In genomic region chr14:24903337-24903736, GRCh38 we compare ENCODE assay signal across 21 cellular contexts.
DNase-seq lines count a peak whose midpoint lies in the region; ATAC-seq, FAIRE-seq and TF ChIP-seq lines count a peak whose summit lies in the region.
"Had no signal": no experiment of that assay in that cellular context is flagged by ENCODE, and none has a peak within 500 bp of the region (broad histone marks: within the 10 kb centered on the region; RNA-seq: fewer than 3 reads in every experiment).

No MANE protein-coding gene starts in this region.

- H3K27me3 Mint-ChIP-seq in activated T-helper 2 cell treated with anti-CD3 and anti-CD28 coated beads, Interferon-gamma antibody, Interleukin-2, Interleukin-4, amounts not matched to agents 10 μg/mL and 5 μg/mL and 100 μg/mL, durations not matched to agents 14 hours and 24 hours and 36 hours (ENCODE audit: low read depth): peaks cover 3% of the 10 kb centered on the region
- H3K27me3 Mint-ChIP-seq: activated B cell treated with CpG ODN at 0.5 μM for 24 hours had no signal

- H3K27ac Mint-ChIP-seq in activated T-helper 2 cell treated with anti-CD3 and anti-CD28 coated beads, Interferon-gamma antibody, Interleukin-2, Interleukin-4, amounts not matched to agents 10 μg/mL and 5 μg/mL and 100 μg/mL, durations not matched to agents 14 hours and 24 hours and 36 hours: no peak overlapping the region
- H3K27ac Mint-ChIP-seq: activated B cell treated with CpG ODN at 0.5 μM for 24 hours; activated CD8-positive, alpha-beta memory T cell treated with anti-CD3 and anti-CD28 coated beads, Interleukin-2, amount 10 ng/mL, durations not matched to agents 7 days and 5 days; endodermal cell; T-cell had no signal

- H3K36me3 ChIP-seq in gastroesophageal sphincter (no peaks in the 10 kb centered on the region), MG63 (no peaks in the 10 kb centered on the region), psoas muscle (ENCODE audit: insufficient read depth in 1 of 2, low read depth in 1 of 2) (no peaks in the 10 kb centered on the region)
- H3K36me3 ChIP-seq: breast epithelium, suprapubic skin had no signal

- CTCF ChIA-PET in A549 (lab: Yijun Ruan, JAX): no interaction called here

- TF ChIP-seq RAD21 in A549 (conservative IDR thresholded peaks at IDR 0.05 in 1 of 2, IDR thresholded peaks at IDR 0.05 in 1 of 2): no peak

- DNase-seq in A549 (ENCODE audit: low read depth in 1 of 2, low spot score in 1 of 2) (no peak), HS-27A (ENCODE audit: low read depth) (peak; percentile 53), astrocyte of the cerebellum (ENCODE audit: low read depth) (peak; percentile 31), MG63 (no peak), posterior cingulate gyrus (no peak), psoas muscle (no peak)
- no peak for DNase-seq in activated T-helper 2 cell treated with anti-CD3 and anti-CD28 coated beads, Interferon-gamma antibody, Interleukin-2, Interleukin-4, amounts not matched to agents 10 μg/mL and 5 μg/mL and 100 μg/mL, durations not matched to agents 14 hours and 24 hours and 36 hours (ENCODE audit: low spot score)
- DNase-seq: activated B cell treated with CpG ODN at 0.5 μM for 24 hours; activated CD8-positive, alpha-beta memory T cell treated with anti-CD3 and anti-CD28 coated beads, Interleukin-2, amount 10 ng/mL, durations not matched to agents 7 days and 5 days; activated naive CD4-positive, alpha-beta T cell treated with Interleukin-2 at 50 U/mL for 16 hours; Calu3; endodermal cell; hippocampal formation; MV-4-11; NCI-H526 treated with DMSO at 0.1 percent for 48 hours; PC-9; T-cell had no signal

- no peaks in the 10 kb centered on the region for H3K27me3 ChIP-seq in gastroesophageal sphincter
- no peaks in the 10 kb centered on the region for H3K27me3 ChIP-seq in MG63
- H3K27me3 ChIP-seq in psoas muscle (ENCODE audit: insufficient read depth in 3 of 3, low read length in 2 of 3): no peaks in the 10 kb centered on the region
- H3K27me3 ChIP-seq: breast epithelium, suprapubic skin had no signal

- no peak for TF ChIP-seq CTCF in A549 (IDR thresholded peaks at IDR 0.05)
- no peak for TF ChIP-seq CTCF in astrocyte of the cerebellum (IDR thresholded peaks at IDR 0.05; ENCODE audit: low read depth, low read length, missing control alignments)
- TF ChIP-seq CTCF in gastroesophageal sphincter (IDR thresholded peaks at IDR 0.05): no peak
- TF ChIP-seq CTCF in psoas muscle (IDR thresholded peaks at IDR 0.05): no peak

- no peak for TF ChIP-seq POLR2A in A549 (IDR thresholded peaks at IDR 0.05; ENCODE audit: low read length)
- TF ChIP-seq POLR2A in gastroesophageal sphincter (IDR thresholded peaks at IDR 0.05): no peak

- no peak overlapping the region; the same call in 2 of the 3 replicates for H3K4me2 ChIP-seq in A549
- H3K4me2 ChIP-seq: PC-9 had no signal

- POLR2A ChIA-PET in A549 (lab: Yijun Ruan, JAX): no interaction called here

- no peaks in the 10 kb centered on the region for H3K4me1 Mint-ChIP-seq in activated T-helper 2 cell treated with anti-CD3 and anti-CD28 coated beads, Interferon-gamma antibody, Interleukin-2, Interleukin-4, amounts not matched to agents 10 μg/mL and 5 μg/mL and 100 μg/mL, durations not matched to agents 14 hours and 24 hours and 36 hours (ENCODE audit: low read depth)
- H3K4me1 Mint-ChIP-seq: activated B cell treated with CpG ODN at 0.5 μM for 24 hours; activated CD8-positive, alpha-beta memory T cell treated with anti-CD3 and anti-CD28 coated beads, Interleukin-2, amount 10 ng/mL, durations not matched to agents 7 days and 5 days; T-cell had no signal

- no peaks in the 10 kb centered on the region for H3K9me3 Mint-ChIP-seq in activated T-helper 2 cell treated with anti-CD3 and anti-CD28 coated beads, Interferon-gamma antibody, Interleukin-2, Interleukin-4, amounts not matched to agents 10 μg/mL and 5 μg/mL and 100 μg/mL, durations not matched to agents 14 hours and 24 hours and 36 hours
- H3K9me3 Mint-ChIP-seq: activated B cell treated with CpG ODN at 0.5 μM for 24 hours, endodermal cell, T-cell had no signal

- FAIRE-seq in A549 (lab: Jason Lieb, UNC): no peak
- FAIRE-seq: GM19239 had no signal

- in situ Hi-C loops in astrocyte of the cerebellum (cut with HindIII; ENCODE audit: low sequenced_read_pairs): no loop called here

- H3K4me3 Mint-ChIP-seq in activated T-helper 2 cell treated with anti-CD3 and anti-CD28 coated beads, Interferon-gamma antibody, Interleukin-2, Interleukin-4, amounts not matched to agents 10 μg/mL and 5 μg/mL and 100 μg/mL, durations not matched to agents 14 hours and 24 hours and 36 hours (ENCODE audit: low read depth): no peak overlapping the region
- H3K4me3 Mint-ChIP-seq: activated B cell treated with CpG ODN at 0.5 μM for 24 hours; activated CD8-positive, alpha-beta memory T cell treated with anti-CD3 and anti-CD28 coated beads, Interleukin-2, amount 10 ng/mL, durations not matched to agents 7 days and 5 days; endodermal cell; T-cell had no signal

- H3K9me3 ChIP-seq in A549: no peaks in the 10 kb centered on the region
- H3K9me3 ChIP-seq in gastroesophageal sphincter: no peaks in the 10 kb centered on the region
- no peaks in the 10 kb centered on the region for H3K9me3 ChIP-seq in MG63
- no peaks in the 10 kb centered on the region for H3K9me3 ChIP-seq in psoas muscle
- H3K9me3 ChIP-seq: breast epithelium, suprapubic skin had no signal

- H3K4me3 ChIP-seq in A549 (no peak overlapping the region), astrocyte of the cerebellum (ENCODE audit: low read depth, low read length) (no peak overlapping the region), gastroesophageal sphincter (no peak overlapping the region), MG63 (no peak overlapping the region), psoas muscle (no peak overlapping the region)
- H3K4me3 ChIP-seq: breast epithelium, PC-9, suprapubic skin had no signal

- TF ChIP-seq EP300 in A549 (IDR thresholded peaks at IDR 0.05) (no peak), gastroesophageal sphincter (IDR thresholded peaks at IDR 0.05) (no peak)

- H3K4me1 ChIP-seq in A549 (0 out of 3 replicates have a peak, but pooled peaks cover 3% of the 10 kb centered on the region), gastroesophageal sphincter (peaks cover 0 to 13% (median 4%) of the 10 kb centered on the region in 3 donors), psoas muscle (no peaks in the 10 kb centered on the region)
- H3K4me1 ChIP-seq: breast epithelium had no signal

- no peaks in the 10 kb centered on the region for H3K36me3 Mint-ChIP-seq in activated T-helper 2 cell treated with anti-CD3 and anti-CD28 coated beads, Interferon-gamma antibody, Interleukin-2, Interleukin-4, amounts not matched to agents 10 μg/mL and 5 μg/mL and 100 μg/mL, durations not matched to agents 14 hours and 24 hours and 36 hours (ENCODE audit: low read depth)
- H3K36me3 Mint-ChIP-seq: activated CD8-positive, alpha-beta memory T cell treated with anti-CD3 and anti-CD28 coated beads, Interleukin-2, amount 10 ng/mL, durations not matched to agents 7 days and 5 days; T-cell had no signal

- intact Hi-C loops in posterior cingulate gyrus (cut with DNase I) (no loop called here), psoas muscle (cut with DNase I) (no loop called here)
- intact Hi-C loops in activated T-helper 2 cell treated with anti-CD3 and anti-CD28 coated beads, Interferon-gamma antibody, Interleukin-2, Interleukin-4, amounts not matched to agents 10 μg/mL and 5 μg/mL and 100 μg/mL, durations not matched to agents 14 hours and 24 hours and 36 hours (cut with micrococcal nuclease): no loop called here

- no peak overlapping the region for H3K27ac ChIP-seq in A549
- no peak overlapping the region for H3K27ac ChIP-seq in gastroesophageal sphincter
- no peak overlapping the region for H3K27ac ChIP-seq in psoas muscle
- H3K27ac ChIP-seq: breast epithelium, PC-9, suprapubic skin had no signal

- ATAC-seq in A549 (no peak), gastroesophageal sphincter (peak; percentile 50), psoas muscle (no peak)
- ATAC-seq: activated CD8-positive, alpha-beta memory T cell treated with anti-CD3 and anti-CD28 coated beads, Interleukin-2, amount 10 ng/mL, durations not matched to agents 7 days and 5 days; T-cell had no signal

TF ChIP-seq in A549, 52 proteins besides CTCF, POLR2A, EP300 and RAD21 (continues in another document):
- TF ChIP-seq FOSL2 (IDR thresholded peaks at IDR 0.05) (no peak), FOSL2 (CRISPR knock-in tag; IDR thresholded peaks at IDR 0.05) (0 out of 2 replicates have a peak, but pooled peaks have one; percentile 4), CBX2 (IDR thresholded peaks at IDR 0.05; ENCODE audit: borderline replicate concordance, low read depth) (no peak), HOXB5 (CRISPR knock-in tag; IDR thresholded peaks at IDR 0.05) (no peak), HDAC2 (IDR thresholded peaks at IDR 0.05) (no peak), E2F6 (IDR thresholded peaks at IDR 0.05; ENCODE audit: borderline replicate concordance, low read depth) (no peak), REST (IDR thresholded peaks at IDR 0.05) (no peak)

Comparison
In these comparisons a context has a peak if more than half of its experiments do, and no peak if none do; other contexts are left out.
1. DNase-seq: peak in HS-27A (single experiment) and astrocyte of the cerebellum (single experiment); none in A549 (0 of 2), MG63 (single experiment), posterior cingulate gyrus (0 of 10), activated T-helper 2 cell treated with anti-CD3 and anti-CD28 coated beads, Interferon-gamma antibody, Interleukin-2, Interleukin-4, amounts not matched to agents 10 μg/mL and 5 μg/mL and 100 μg/mL, durations not matched to agents 14 hours and 24 hours and 36 hours (single experiment) and psoas muscle (0 of 2).